ENCODE assay signal across 29 cellular contexts in genomic region chr11:50333861-50334260, GRCh38.
"Had no signal": no experiment of that assay in that cellular context is flagged by ENCODE, and none has a peak within 500 bp of the region (broad histone marks: within the 10 kb centered on the region; RNA-seq: fewer than 3 reads in every experiment).

No MANE protein-coding gene starts in this region.

- H3K9me3 ChIP-seq: SJSA1 had no signal

- H3K36me3 ChIP-seq: breast epithelium, SJSA1 had no signal

- H3K27ac ChIP-seq: breast epithelium, PC-9, SJSA1 had no signal

- H3K4me1 Mint-ChIP-seq: activated CD8-positive, alpha-beta memory T cell treated with anti-CD3 and anti-CD28 coated beads, Interleukin-2, amount 10 ng/mL, durations not matched to agents 7 days and 5 days; activated naive CD4-positive, alpha-beta T cell treated with anti-CD3 and anti-CD28 coated beads, Interleukin-2, amount 50 U/mL, for 24 hours; WTC11 had no signal

- H2AFZ ChIP-seq: PC-9 had no signal

- H3K4me1 ChIP-seq: breast epithelium, SJSA1 had no signal

- H3K27ac Mint-ChIP-seq: activated CD8-positive, alpha-beta memory T cell treated with anti-CD3 and anti-CD28 coated beads, Interleukin-2, amount 10 ng/mL, durations not matched to agents 7 days and 5 days; activated naive CD4-positive, alpha-beta T cell treated with anti-CD3 and anti-CD28 coated beads, Interleukin-2, amount 50 U/mL, for 24 hours; activated T-cell treated with anti-CD3 and anti-CD28 coated beads, Interleukin-2, amount 50 U/mL, for 24 hours; activated T-helper 1 cell treated with anti-CD3 and anti-CD28 coated beads, Interleukin-12 subunit alpha, Interleukin-12 subunit beta, Interleukin-2, Interleukin-4 antibody, amounts not matched to agents 30 ng/mL and 10 ng/mL and 1 ng/mL, durations not matched to agents 14 hours and 24 hours and 36 hours; T-helper 1 cell treated with Interleukin-12 subunit alpha and Interleukin-12 subunit beta and Interleukin-4 antibody, amounts not matched to agents 30 μg/mL and 1 μg/mL, for 36 hours; WTC11 had no signal

- H3K4me2 ChIP-seq: PC-9 had no signal

- H3K27me3 Mint-ChIP-seq: activated CD8-positive, alpha-beta memory T cell treated with anti-CD3 and anti-CD28 coated beads, Interleukin-2, amount 10 ng/mL, durations not matched to agents 7 days and 5 days; activated naive CD4-positive, alpha-beta T cell treated with anti-CD3 and anti-CD28 coated beads, Interleukin-2, amount 50 U/mL, for 24 hours; activated T-cell treated with anti-CD3 and anti-CD28 coated beads, Interleukin-2, amount 50 U/mL, for 24 hours had no signal

- H3K36me3 Mint-ChIP-seq: activated CD8-positive, alpha-beta memory T cell treated with anti-CD3 and anti-CD28 coated beads, Interleukin-2, amount 10 ng/mL, durations not matched to agents 7 days and 5 days; activated naive CD4-positive, alpha-beta T cell treated with anti-CD3 and anti-CD28 coated beads, Interleukin-2, amount 50 U/mL, for 24 hours had no signal

- H3K4me3 Mint-ChIP-seq: activated CD8-positive, alpha-beta memory T cell treated with anti-CD3 and anti-CD28 coated beads, Interleukin-2, amount 10 ng/mL, durations not matched to agents 7 days and 5 days; activated naive CD4-positive, alpha-beta T cell treated with anti-CD3 and anti-CD28 coated beads, Interleukin-2, amount 50 U/mL, for 24 hours; activated T-cell treated with anti-CD3 and anti-CD28 coated beads, Interleukin-2, amount 50 U/mL, for 24 hours; activated T-helper 1 cell treated with anti-CD3 and anti-CD28 coated beads, Interleukin-12 subunit alpha, Interleukin-12 subunit beta, Interleukin-2, Interleukin-4 antibody, amounts not matched to agents 30 ng/mL and 10 ng/mL and 1 ng/mL, durations not matched to agents 14 hours and 24 hours and 36 hours; T-helper 1 cell treated with Interleukin-12 subunit alpha and Interleukin-12 subunit beta and Interleukin-4 antibody, amounts not matched to agents 30 μg/mL and 1 μg/mL, for 36 hours; WTC11 had no signal

- H3K4me3 ChIP-seq: breast epithelium, PC-9, SJSA1 had no signal

- ATAC-seq: activated CD8-positive, alpha-beta memory T cell treated with anti-CD3 and anti-CD28 coated beads, Interleukin-2, amount 10 ng/mL, durations not matched to agents 7 days and 5 days; SK-N-SH treated with all-trans-retinoic acid at 6 μM for 48 hours; WTC11 had no signal

- DNase-seq: activated CD4-positive, alpha-beta T cell treated with anti-CD3 and anti-CD28 coated beads for 48 hours; activated CD4-positive, alpha-beta T cell treated with anti-CD3 and anti-CD28 coated beads, Interleukin-2, amount 50 U/mL, for 48 hours; activated CD4-positive, CD25-positive, alpha-beta regulatory T cell treated with anti-CD3 and anti-CD28 coated beads, Interleukin-2, amount 50 U/mL, for 72 hours; activated CD8-positive, alpha-beta memory T cell treated with anti-CD3 and anti-CD28 coated beads, Interleukin-2, amount 10 ng/mL, durations not matched to agents 7 days and 5 days; activated effector memory CD4-positive, alpha-beta T cell treated with Interleukin-2 at 50 U/mL for 16 hours; activated naive CD4-positive, alpha-beta T cell; activated T-cell treated with anti-CD3 and anti-CD28 coated beads, Interleukin-2, amount 50 U/mL, for 24 hours; aorta; central memory CD4-positive, alpha-beta T cell; Kasumi-1; KBM-7; NCI-H1092; NCI-H1417; NCI-H1930; NCI-H2171; NCI-H2227 treated with DMSO at 0.1 percent for 48 hours; NCI-H446 treated with DMSO at 0.1 percent for 48 hours; NCI-H524 treated with DMSO at 0.1 percent for 48 hours; NCI-H82; PC-9; SHP77; SW 1271 had no signal

- H3K27me3 ChIP-seq: breast epithelium, SJSA1 had no signal
